Comparison of ENCODE assay signal across 21 cellular contexts in genomic region chr3:89180334-89180733, GRCh38.
DNase-seq lines count a peak whose midpoint lies in the region; ATAC-seq and TF ChIP-seq lines count a peak whose summit lies in the region.
"Had no signal": no experiment of that assay in that cellular context is flagged by ENCODE, and none has a peak within 500 bp of the region (broad histone marks: within the 10 kb centered on the region; RNA-seq: fewer than 3 reads in every experiment).

No MANE protein-coding gene starts in this region.

- intact Hi-C loops in MCF 10A (cut with micrococcal nuclease) (no loop called here), breast epithelium (cut with DNase I; ENCODE audit: low total_unique reads) (no loop called here), thyroid gland (cut with DNase I) (no loop called here)

- H3K4me3 Mint-ChIP-seq in MCF 10A (ENCODE audit: unreplicated experiment), result no peak overlapping the region
- H3K4me3 Mint-ChIP-seq: activated CD8-positive, alpha-beta T cell treated with anti-CD3 and anti-CD28 coated beads for 36 hours; activated T-helper 1 cell treated with anti-CD3 and anti-CD28 coated beads, Interleukin-12 subunit alpha, Interleukin-12 subunit beta, Interleukin-2, Interleukin-4 antibody, amounts not matched to agents 30 ng/mL and 10 ng/mL and 1 ng/mL, durations not matched to agents 14 hours and 24 hours and 36 hours; natural killer cell treated with Interleukin-12 subunit alpha and Interleukin-12 subunit beta and Interleukin-15 and Interleukin-18, amount 100 ng/mL, for 72 hours had no signal

- POLR2A ChIA-PET in MCF 10A (lab: Yijun Ruan, JAX), result interaction anchor here (0.8 kb wide), 1 partner anchor 99 kb away, joined by 3 read pairs; no protein-coding TSS in a partner anchor

- no TSS peak for BruUV-seq in MCF 10A (replicated peaks; lab: Mats Ljungman, UMichigan)

- no peak for ATAC-seq in HG02798 (IDR thresholded peaks at IDR 0.05; ENCODE audit: poor library complexity, unreplicated experiment)
- no peak for ATAC-seq in GM18505 (IDR thresholded peaks at IDR 0.05; ENCODE audit: unreplicated experiment)
- no peak for ATAC-seq in HG03045 (IDR thresholded peaks at IDR 0.05; ENCODE audit: unreplicated experiment)
- ATAC-seq: activated CD8-positive, alpha-beta T cell treated with anti-CD3 and anti-CD28 coated beads for 36 hours; gastrocnemius medialis; lower lobe of right lung; natural killer cell treated with Interleukin-12 subunit alpha and Interleukin-12 subunit beta and Interleukin-15 and Interleukin-18, amount 100 ng/mL, for 72 hours; stimulated activated naive CD8-positive, alpha-beta T cell treated with anti-CD3 and anti-CD28 coated beads, Interleukin-15, Interleukin-2, amounts not matched to agents 100 U/mL and 50 U/mL, for 24 hours had no signal

- TF ChIP-seq CTCF in MCF 10A (IDR thresholded peaks at IDR 0.05; ENCODE audit: unreplicated experiment), result no peak
- no peak for TF ChIP-seq CTCF in breast epithelium (IDR thresholded peaks at IDR 0.05)
- no peak for TF ChIP-seq CTCF in fibroblast of lung (conservative IDR thresholded peaks at IDR 0.05 in 1 of 2, IDR thresholded peaks at IDR 0.05 in 1 of 2; ENCODE audit: low read depth in 1 of 2, low read length in 2 of 2)
- no peak for TF ChIP-seq CTCF in thyroid gland (IDR thresholded peaks at IDR 0.05)

- no peak for TF ChIP-seq POLR2A in breast epithelium (IDR thresholded peaks at IDR 0.05)
- TF ChIP-seq POLR2A in thyroid gland (IDR thresholded peaks at IDR 0.05), result no peak
- TF ChIP-seq POLR2A in GM18505 (IDR thresholded peaks at IDR 0.05; ENCODE audit: borderline replicate concordance, extremely low read depth, insufficient read depth, insufficient read length), result no peak

- H3K9me3 ChIP-seq in breast epithelium (no peaks in the 10 kb centered on the region), SK-N-MC (ENCODE audit: low read depth, low read length) (no peaks in the 10 kb centered on the region), fibroblast of lung (ENCODE audit: control insufficient read depth, insufficient read depth, low read depth, low read length) (no peaks in the 10 kb centered on the region), thyroid gland (no peaks in the 10 kb centered on the region)
- H3K9me3 ChIP-seq: gastrocnemius medialis, lower lobe of right lung, prostate gland had no signal

- H2AFZ ChIP-seq in fibroblast of lung (ENCODE audit: low read length), result no peak overlapping the region

- no peaks in the 10 kb centered on the region for H3K36me3 Mint-ChIP-seq in MCF 10A (ENCODE audit: insufficient read depth, unreplicated experiment)
- H3K36me3 Mint-ChIP-seq: natural killer cell treated with Interleukin-12 subunit alpha and Interleukin-12 subunit beta and Interleukin-15 and Interleukin-18, amount 100 ng/mL, for 72 hours had no signal

- DNase-seq in MCF 10A (ENCODE audit: unreplicated experiment) (peak; percentile 1), breast epithelium (ENCODE audit: low spot score in 2 of 2) (no peak), SK-N-MC (ENCODE audit: low read depth, low spot score) (no peak), fibroblast of lung (ENCODE audit: low read depth in 2 of 2) (peak; percentile 9 to 29), thyroid gland (no peak)
- DNase-seq: activated CD8-positive, alpha-beta T cell treated with anti-CD3 and anti-CD28 coated beads for 36 hours; Calu3; gastrocnemius medialis; GDM1; GOT3; lower lobe of right lung; NCI-H1930; NCI-H510A; stimulated activated naive CD8-positive, alpha-beta T cell treated with anti-CD3 and anti-CD28 coated beads, Interleukin-15, Interleukin-2, amounts not matched to agents 100 U/mL and 50 U/mL, for 24 hours; SW 1271 had no signal

- H3K4me1 ChIP-seq in breast epithelium (no peaks in the 10 kb centered on the region), fibroblast of lung (ENCODE audit: control insufficient read depth, extremely low read depth, insufficient read depth, low read length) (peaks cover 2% of the 10 kb centered on the region), thyroid gland (peaks cover 34 to 42% of the 10 kb centered on the region in 2 donors)
- H3K4me1 ChIP-seq: gastrocnemius medialis, lower lobe of right lung, prostate gland had no signal

- H3K9me3 Mint-ChIP-seq in MCF 10A (ENCODE audit: unreplicated experiment), result no peaks in the 10 kb centered on the region
- H3K9me3 Mint-ChIP-seq: activated CD8-positive, alpha-beta T cell treated with anti-CD3 and anti-CD28 coated beads for 36 hours had no signal

- CTCF ChIA-PET in MCF 10A (lab: Yijun Ruan, JAX), result no interaction called here

- H3K4me1 Mint-ChIP-seq in MCF 10A (ENCODE audit: insufficient read depth, unreplicated experiment), result no peaks in the 10 kb centered on the region

- no peaks in the 10 kb centered on the region for H3K36me3 ChIP-seq in breast epithelium
- no peaks in the 10 kb centered on the region for H3K36me3 ChIP-seq in SK-N-MC (ENCODE audit: insufficient read depth, low read length)
- no peaks in the 10 kb centered on the region for H3K36me3 ChIP-seq in fibroblast of lung (ENCODE audit: control insufficient read depth, insufficient read depth, low read length)
- no peaks in the 10 kb centered on the region for H3K36me3 ChIP-seq in thyroid gland
- H3K36me3 ChIP-seq: gastrocnemius medialis, lower lobe of right lung, prostate gland had no signal

- H3K27ac Mint-ChIP-seq in MCF 10A (ENCODE audit: low read depth, unreplicated experiment), result no peak overlapping the region
- H3K27ac Mint-ChIP-seq: activated CD8-positive, alpha-beta T cell treated with anti-CD3 and anti-CD28 coated beads for 36 hours; activated T-helper 1 cell treated with anti-CD3 and anti-CD28 coated beads, Interleukin-12 subunit alpha, Interleukin-12 subunit beta, Interleukin-2, Interleukin-4 antibody, amounts not matched to agents 30 ng/mL and 10 ng/mL and 1 ng/mL, durations not matched to agents 14 hours and 24 hours and 36 hours; natural killer cell treated with Interleukin-12 subunit alpha and Interleukin-12 subunit beta and Interleukin-15 and Interleukin-18, amount 100 ng/mL, for 72 hours had no signal

- H3K4me2 ChIP-seq in fibroblast of lung (ENCODE audit: extremely low read depth, insufficient read depth, low read length), result no peak overlapping the region

- H3K27me3 Mint-ChIP-seq in MCF 10A (ENCODE audit: insufficient read depth, unreplicated experiment), result peaks cover 81% of the 10 kb centered on the region
- H3K27me3 Mint-ChIP-seq: activated CD8-positive, alpha-beta T cell treated with anti-CD3 and anti-CD28 coated beads for 36 hours; natural killer cell treated with Interleukin-12 subunit alpha and Interleukin-12 subunit beta and Interleukin-15 and Interleukin-18, amount 100 ng/mL, for 72 hours had no signal

- WGBS in thyroid gland, 2 donors, result 2 to 10% methylated on average over 2 of the region's 2 CpGs

- H3K4me3 ChIP-seq in breast epithelium (no peak overlapping the region), SK-N-MC (peak overlapping the region; percentile 71), fibroblast of lung (replicated peaks in 1 of 4; ENCODE audit: control extremely low read depth in 1 of 4, insufficient read depth in 1 of 4, low read depth in 3 of 4, low read length in 4 of 4) (no peak overlapping the region), thyroid gland (replicated peaks in 1 of 3) (no peak overlapping the region)
- H3K4me3 ChIP-seq: gastrocnemius medialis, lower lobe of right lung, prostate gland had no signal

- H3K79me2 ChIP-seq in fibroblast of lung (ENCODE audit: control insufficient read depth, insufficient read depth, low read length), result no peaks in the 10 kb centered on the region

- peak overlapping the region; percentile 6 for H3K9ac ChIP-seq in SK-N-MC (ENCODE audit: insufficient read length)
- no peak overlapping the region for H3K9ac ChIP-seq in fibroblast of lung (ENCODE audit: insufficient read depth, low read length)

- H3K27ac ChIP-seq in breast epithelium, result no peak overlapping the region
- peak overlapping the region; percentile 85 for H3K27ac ChIP-seq in SK-N-MC
- H3K27ac ChIP-seq in fibroblast of lung (ENCODE audit: insufficient read depth, low read length), result no peak overlapping the region
- H3K27ac ChIP-seq in thyroid gland, result peak overlapping the region; percentile 77 to 90 (median 82)
- H3K27ac ChIP-seq: gastrocnemius medialis, lower lobe of right lung had no signal

- H4K20me1 ChIP-seq in fibroblast of lung (ENCODE audit: control insufficient read depth, extremely low read depth, insufficient read depth, low read length), result no peaks in the 10 kb centered on the region

- H3K27me3 ChIP-seq in breast epithelium (no peaks in the 10 kb centered on the region), fibroblast of lung (ENCODE audit: control insufficient read depth, insufficient read depth, low read length) (no peaks in the 10 kb centered on the region), thyroid gland (no peaks in the 10 kb centered on the region)
- H3K27me3 ChIP-seq: gastrocnemius medialis had no signal

Comparison
In these comparisons a context has a peak if more than half of its experiments do, and no peak if none do; other contexts are left out.
1. DNase-seq: peak in MCF 10A (single experiment) and fibroblast of lung (2 of 2); none in breast epithelium (0 of 2), SK-N-MC (single experiment) and thyroid gland (0 of 2).
2. H3K27ac ChIP-seq: peak in SK-N-MC (single experiment) and thyroid gland (3 of 3); none in breast epithelium (0 of 2) and fibroblast of lung (single experiment).